ENCODE assay signal across 8 cellular contexts in the genomic region with DNA sequence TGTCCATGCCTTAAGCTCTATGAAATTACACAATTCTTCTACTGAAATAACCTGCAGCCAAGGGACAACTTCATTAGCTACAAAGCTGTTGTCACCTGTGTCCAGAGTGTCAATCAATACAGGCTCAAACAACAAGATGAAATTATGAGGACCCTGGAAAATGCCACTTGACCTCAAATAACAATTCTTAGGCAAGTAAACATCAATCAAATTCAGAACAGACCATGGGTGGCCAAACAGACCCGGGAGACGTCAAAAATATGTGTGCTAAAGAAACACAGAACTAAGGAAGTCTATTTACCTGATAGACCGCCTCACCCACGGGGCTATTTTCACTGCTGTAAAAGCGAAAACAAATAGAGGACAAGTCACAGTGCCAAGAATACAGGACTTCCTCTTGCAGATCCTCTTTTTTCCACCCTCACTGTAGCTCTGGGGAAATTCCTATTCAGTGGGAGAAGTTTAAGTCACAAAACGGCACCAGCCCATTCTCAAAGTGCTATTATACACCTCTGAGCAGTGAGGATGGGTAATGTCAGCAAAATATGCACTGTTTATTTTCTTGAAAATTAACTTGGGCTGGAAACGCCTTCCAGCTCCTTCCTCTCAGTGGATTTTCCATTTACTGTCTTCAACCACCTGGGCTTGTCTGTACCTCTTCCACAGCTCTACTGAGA. TPM values are rescaled to one million over a fixed set of nuclear protein-coding genes. Genes with fewer than 3 reads are reported as not detected.
DNase-seq lines count a peak whose midpoint lies in the region; TF ChIP-seq lines count a peak whose summit lies in the region.

No MANE protein-coding gene starts in this region.

- DNase-seq in H9, result no peak
- DNase-seq in activated T-helper 1 cell treated with anti-CD3 and anti-CD28 coated beads, Interleukin-12 subunit alpha, Interleukin-12 subunit beta, Interleukin-2, Interleukin-4 antibody, amounts not matched to agents 30 ng/mL and 10 ng/mL and 1 ng/mL, durations not matched to agents 14 hours and 24 hours and 36 hours (ENCODE audit: low spot score), result no peak
- no peak for DNase-seq in BE2C
- no peak for DNase-seq in ecto neural progenitor cell (ENCODE audit: low spot score)
- no peak for DNase-seq in H4 (ENCODE audit: low spot score)

- no peak overlapping the region for H3K56ac ChIP-seq in H9 (ENCODE audit: insufficient read length, low read depth, low read length)

- no peak overlapping the region for H3K23ac ChIP-seq in H9 (ENCODE audit: insufficient read length, low read depth, low read length)

- peak overlapping the region; percentile 77 for H3K27ac ChIP-seq in 22Rv1
- H3K27ac ChIP-seq in H9 (ENCODE audit: insufficient read length, low read depth, low read length), result no peak overlapping the region
- H3K27ac ChIP-seq in layer of hippocampus (ENCODE audit: low read depth, low read length), result peak overlapping the region; percentile 9
- H3K27ac ChIP-seq in urinary bladder (ENCODE audit: low read depth), result peak overlapping the region; percentile 69

- H2AK5ac ChIP-seq in H9 (ENCODE audit: insufficient read length, low read length), result no peak overlapping the region

- no peak overlapping the region for H2BK5ac ChIP-seq in H9 (ENCODE audit: insufficient read length, low read length)

- H3K4me1 Mint-ChIP-seq in H9, result peaks cover 67 to 69% of the 10 kb centered on the region in 2 experiments
- peaks cover 61% of the 10 kb centered on the region for H3K4me1 Mint-ChIP-seq in activated T-helper 1 cell treated with anti-CD3 and anti-CD28 coated beads, Interleukin-12 subunit alpha, Interleukin-12 subunit beta, Interleukin-2, Interleukin-4 antibody, amounts not matched to agents 30 ng/mL and 10 ng/mL and 1 ng/mL, durations not matched to agents 14 hours and 24 hours and 36 hours (ENCODE audit: low read depth)

- no peaks in the 10 kb centered on the region for H4K20me1 ChIP-seq in H9 (ENCODE audit: control insufficient read depth, insufficient read depth, insufficient read length)

- no peaks in the 10 kb centered on the region for H3K79me1 ChIP-seq in H9 (ENCODE audit: insufficient read depth, low read depth, low read length, poor library complexity, severe bottlenecking)

- H4K91ac ChIP-seq in H9 (ENCODE audit: insufficient read length, low read depth, low read length), result no peak overlapping the region

- intact Hi-C loops in activated T-helper 1 cell treated with anti-CD3 and anti-CD28 coated beads, Interleukin-12 subunit alpha, Interleukin-12 subunit beta, Interleukin-2, Interleukin-4 antibody, amounts not matched to agents 30 ng/mL and 10 ng/mL and 1 ng/mL, durations not matched to agents 14 hours and 24 hours and 36 hours (cut with micrococcal nuclease), result loop anchor here (2.0 to 10.0 kb wide), 8 partner anchors 37 to 479 kb away; a partner anchor contains a TSS

- no peak overlapping the region for H2BK12ac ChIP-seq in H9 (ENCODE audit: insufficient read length, low read depth, low read length)

- no peak overlapping the region for H2AFZ ChIP-seq in H9 (ENCODE audit: low read length)

- H3K4ac ChIP-seq in H9 (ENCODE audit: low read depth, low read length), result no peak overlapping the region

- H3K9me3 Mint-ChIP-seq in H9, result no peaks in the 10 kb centered on the region
- no peaks in the 10 kb centered on the region for H3K9me3 Mint-ChIP-seq in activated T-helper 1 cell treated with anti-CD3 and anti-CD28 coated beads, Interleukin-12 subunit alpha, Interleukin-12 subunit beta, Interleukin-2, Interleukin-4 antibody, amounts not matched to agents 30 ng/mL and 10 ng/mL and 1 ng/mL, durations not matched to agents 14 hours and 24 hours and 36 hours

- H3K4me3 ChIP-seq in urinary bladder (ENCODE audit: low read depth, low read length), result peak overlapping the region; percentile 12
- H3K4me3 ChIP-seq in BE2C (ENCODE audit: low read depth, low read length), result no peak overlapping the region

- H3K36me3 Mint-ChIP-seq in H9 (ENCODE audit: insufficient read depth in 1 of 3, low read depth in 3 of 3), result peaks cover 2 to 22% (median 10%) of the 10 kb centered on the region in 3 experiments; a peak in 4 of 7 replicates
- peaks cover 39% of the 10 kb centered on the region for H3K36me3 Mint-ChIP-seq in activated T-helper 1 cell treated with anti-CD3 and anti-CD28 coated beads, Interleukin-12 subunit alpha, Interleukin-12 subunit beta, Interleukin-2, Interleukin-4 antibody, amounts not matched to agents 30 ng/mL and 10 ng/mL and 1 ng/mL, durations not matched to agents 14 hours and 24 hours and 36 hours (ENCODE audit: low read depth)

- H3K27me3 ChIP-seq in H9 (ENCODE audit: insufficient read depth, low read length), result peaks cover 9% of the 10 kb centered on the region
- no peaks in the 10 kb centered on the region for H3K27me3 ChIP-seq in layer of hippocampus (ENCODE audit: control insufficient read depth, insufficient read depth, low read length)
- H3K27me3 ChIP-seq in BE2C, result no peaks in the 10 kb centered on the region

- no peak overlapping the region for H4K5ac ChIP-seq in H9 (ENCODE audit: insufficient read length, low read depth, low read length)

- peaks cover 2% of the 10 kb centered on the region for H3K27me3 Mint-ChIP-seq in H9 (ENCODE audit: low read depth)
- no peaks in the 10 kb centered on the region for H3K27me3 Mint-ChIP-seq in activated T-helper 1 cell treated with anti-CD3 and anti-CD28 coated beads, Interleukin-12 subunit alpha, Interleukin-12 subunit beta, Interleukin-2, Interleukin-4 antibody, amounts not matched to agents 30 ng/mL and 10 ng/mL and 1 ng/mL, durations not matched to agents 14 hours and 24 hours and 36 hours (ENCODE audit: insufficient read depth)

- H3K36me3 ChIP-seq in urinary bladder (ENCODE audit: insufficient read depth) (no peaks in the 10 kb centered on the region), BE2C (no peaks in the 10 kb centered on the region)

- peaks cover 17% of the 10 kb centered on the region for H3K4me1 ChIP-seq in H9 (ENCODE audit: insufficient read depth, low read length)
- H3K4me1 ChIP-seq in urinary bladder (ENCODE audit: insufficient read depth), result no peaks in the 10 kb centered on the region
- no peaks in the 10 kb centered on the region; the same call in 1 of the 2 replicates for H3K4me1 ChIP-seq in BE2C

- H3K27ac Mint-ChIP-seq in H9, result peak overlapping the region in 1 of 3 experiments; percentile 74; a peak in 4 of 7 replicates
- H3K27ac Mint-ChIP-seq in activated T-helper 1 cell treated with anti-CD3 and anti-CD28 coated beads, Interleukin-12 subunit alpha, Interleukin-12 subunit beta, Interleukin-2, Interleukin-4 antibody, amounts not matched to agents 30 ng/mL and 10 ng/mL and 1 ng/mL, durations not matched to agents 14 hours and 24 hours and 36 hours, result peak overlapping the region; percentile 92

- no peak overlapping the region for H2BK15ac ChIP-seq in H9 (ENCODE audit: low read depth, low read length)

- H2BK20ac ChIP-seq in H9 (ENCODE audit: low read depth, low read length, poor library complexity, severe bottlenecking), result no peak overlapping the region

- peaks cover 4% of the 10 kb centered on the region for H3K23me2 ChIP-seq in H9 (ENCODE audit: insufficient read length, low read depth, low read length, poor library complexity, severe bottlenecking)

- no peak overlapping the region for H3T11ph ChIP-seq in H9 (ENCODE audit: low read length)

- no peak overlapping the region for H3K18ac ChIP-seq in H9 (ENCODE audit: insufficient read length, low read depth, low read length)

- H4K8ac ChIP-seq in H9 (replicated peaks; ENCODE audit: insufficient read length, low read depth, low read length), result no peak overlapping the region

- no peak overlapping the region for H2BK120ac ChIP-seq in H9 (ENCODE audit: low read depth, low read length, poor library complexity, severe bottlenecking)

- TF ChIP-seq CTCF in 22Rv1 (IDR thresholded peaks at IDR 0.05), result no peak
- TF ChIP-seq CTCF in H9 (conservative IDR thresholded peaks at IDR 0.05), result no peak
- TF ChIP-seq CTCF in BE2C (IDR thresholded peaks at IDR 0.05; ENCODE audit: low read depth, low read length), result no peak

- no peak overlapping the region for H3K9ac ChIP-seq in H9 (ENCODE audit: extremely low read depth, insufficient read length, low read length)

- H3K4me3 Mint-ChIP-seq in H9, result peak overlapping the region; percentile 6 to 84
- peak overlapping the region; percentile 93 for H3K4me3 Mint-ChIP-seq in activated T-helper 1 cell treated with anti-CD3 and anti-CD28 coated beads, Interleukin-12 subunit alpha, Interleukin-12 subunit beta, Interleukin-2, Interleukin-4 antibody, amounts not matched to agents 30 ng/mL and 10 ng/mL and 1 ng/mL, durations not matched to agents 14 hours and 24 hours and 36 hours

- WGBS in H9 (ENCODE audit: extremely low coverage, insufficient read length, low lambda C conversion rate), result no CpG with 5 or more reads among the region's 7 CpGs
- 32% methylated on average over 7 of the region's 7 CpGs for whole genome bisulfite sequencing in urinary bladder

- H3K79me2 ChIP-seq in H9 (ENCODE audit: insufficient read depth, low read length), result no peaks in the 10 kb centered on the region; the same call in 1 of the 2 replicates

- H3K9me3 ChIP-seq in H9 (ENCODE audit: control insufficient read depth, low read depth, low read length) (peaks cover 4% of the 10 kb centered on the region), BE2C (no peaks in the 10 kb centered on the region)

- no peak overlapping the region for H3K14ac ChIP-seq in H9 (ENCODE audit: insufficient read depth, low read length)

- no peak overlapping the region for H3K4me2 ChIP-seq in H9 (ENCODE audit: insufficient read depth, insufficient read length, low read length)

RNA-seq across cellular contexts. Expression of a gene that starts 2.7 kb away (rescaled TPM):
- total RNA-seq in H9 (2021) (249 and 265 TPM in 2 replicates), urinary bladder (69.7 TPM)
- total RNA-seq in activated T-helper 1 cell treated with anti-CD3 and anti-CD28 coated beads, Interleukin-12 subunit alpha, Interleukin-12 subunit beta, Interleukin-2, Interleukin-4 antibody, amounts not matched to agents 30 ng/mL and 10 ng/mL and 1 ng/mL, durations not matched to agents 14 hours and 24 hours and 36 hours, result 197 and 199 TPM in 2 replicates
- polyA plus RNA-seq in urinary bladder, result 120 TPM
- 7.6 TPM for polyA plus RNA-seq in BE2C (2012; ENCODE audit: insufficient read depth, insufficient read length, low read depth)
- total RNA-seq in H4 (2014; rRNA removed; shearing (Covaris generic)), result 98.1 and 120 TPM in 2 replicates
